8 cellular contexts compared by ENCODE assay signal in genomic region chr9:15510789-15511575, GRCh38. TPM values are rescaled to one million over a fixed set of nuclear protein-coding genes. Genes with fewer than 3 reads are reported as not detected.
A peak's percentile ranks its signal among the peaks of the same experiment; 100 is the strongest.
DNase-seq lines count a peak whose midpoint lies in the region; ATAC-seq and TF ChIP-seq lines count a peak whose summit lies in the region.

PSIP1 (minus strand) TSS chr9:15510970; CDS start chr9:15510188, 782 bp downstream.

- peak; percentile 95 for TF ChIP-seq POLR2A in GM19099 (IDR thresholded peaks at IDR 0.05; ENCODE audit: extremely low read depth, insufficient read length, low read depth)

- ATAC-seq in HG03378 (IDR thresholded peaks at IDR 0.05; ENCODE audit: unreplicated experiment), result peak; percentile 82

- DNase-seq in AG20443 (ENCODE audit: low spot score), result peak; percentile 89
- DNase-seq in NCI-H446 treated with DMSO at 0.1 percent for 48 hours (lab: John Stamatoyannopoulos, UW), result peak; percentile 81
- peak; percentile 75 for DNase-seq in activated CD4-positive, alpha-beta T cell treated with anti-CD3 and anti-CD28 coated beads for 1 hour
- DNase-seq in cerebellum (ENCODE audit: low spot score), result peak; percentile 85
- peak; percentile 84 for DNase-seq in kidney glomerular epithelial cell (lab: John Stamatoyannopoulos, UW)
- DNase-seq in stimulated activated CD4-positive, alpha-beta T cell treated with anti-CD3 and anti-CD28 coated beads, Interleukin-15, amount 100 ng/mL, for 48 hours (ENCODE audit: low read depth in 2 of 2), result peak; percentile 72 to 73

RNA-seq across cellular contexts. Expression of gene PSIP1, which starts in this region (rescaled TPM):
- 137 TPM for total RNA-seq in cerebellum

Comparison
In these comparisons a context has a peak if more than half of its experiments do, and no peak if none do; other contexts are left out.
1. Peak in every context shown above with its lines: DNase-seq and ATAC-seq.